12 cellular contexts compared by ENCODE assay signal in the genomic region with DNA sequence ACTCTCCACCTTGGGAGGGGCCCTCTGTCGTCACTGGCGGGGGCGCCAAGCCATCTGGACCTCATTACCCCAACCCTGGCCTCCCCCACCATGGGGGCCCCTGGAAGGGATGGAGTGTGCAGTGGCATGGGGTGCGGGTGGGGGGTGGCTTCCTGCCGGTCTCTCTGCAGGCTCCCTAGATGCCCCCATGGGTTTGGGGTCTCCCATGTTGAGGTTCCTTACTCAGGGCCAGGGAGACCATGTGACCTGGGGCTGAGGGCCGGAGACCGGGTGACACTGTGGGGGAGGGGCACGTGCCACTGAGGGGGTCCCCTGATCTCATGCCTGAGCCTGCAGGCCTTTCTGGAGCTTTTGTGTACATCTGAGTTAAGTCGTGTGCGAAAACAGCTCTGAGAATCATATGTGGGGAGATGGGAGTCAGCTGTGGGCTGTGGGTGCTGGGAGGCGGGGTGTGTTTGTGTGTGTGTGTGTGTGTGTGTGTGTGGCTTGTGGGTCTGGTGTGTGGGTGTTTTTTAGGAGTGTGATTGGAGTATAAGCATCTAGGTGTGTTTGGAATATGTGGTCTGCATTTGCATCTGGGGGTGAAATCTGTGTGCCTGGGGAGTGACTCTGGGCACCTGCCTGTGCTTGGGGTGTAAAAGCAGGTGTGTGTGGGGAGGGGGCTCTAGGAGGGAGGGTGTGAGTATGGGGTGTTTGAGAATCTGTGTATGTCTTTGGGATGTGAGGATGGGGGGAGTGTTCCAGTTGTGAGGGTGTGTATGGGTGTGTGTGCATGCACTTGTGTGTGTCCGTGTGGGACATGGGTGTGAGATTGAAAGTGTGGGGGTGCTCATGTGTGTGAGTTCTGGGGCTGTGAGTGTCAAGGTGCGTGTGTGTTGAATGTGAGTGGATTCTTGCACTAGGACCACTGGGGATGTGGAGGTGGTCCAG. TPM values are rescaled to one million over a fixed set of nuclear protein-coding genes. Genes with fewer than 3 reads are reported as not detected.
DNase-seq lines count a peak whose midpoint lies in the region; ATAC-seq and TF ChIP-seq lines count a peak whose summit lies in the region.
"Had no signal": no experiment of that assay in that cellular context is flagged by ENCODE, and none has a peak within 500 bp of the region (broad histone marks: within the 10 kb centered on the region; RNA-seq: fewer than 3 reads in every experiment).

No MANE protein-coding gene starts in this region.

- 51% methylated on average over 13 of the region's 13 CpGs for WGBS in right cardiac atrium
- 55% methylated on average over 13 of the region's 13 CpGs for WGBS in smooth muscle cell (ENCODE audit: low lambda C conversion rate)

- peaks cover 24% of the 10 kb centered on the region for H3F3A ChIP-seq in smooth muscle cell (ENCODE audit: low read depth)

- peaks cover 10 to 24% (median 15%) of the 10 kb centered on the region in 4 donors for H3K4me1 Mint-ChIP-seq in naive thymus-derived CD8-positive, alpha-beta T cell

- intact Hi-C loops in right cardiac atrium (cut with DNase I), result no loop called here

- H3K9ac ChIP-seq in smooth muscle cell (ENCODE audit: low read depth), result no peak overlapping the region

- H3K9me3 ChIP-seq in right cardiac atrium (ENCODE audit: control insufficient read depth, low read length) (no peaks in the 10 kb centered on the region), smooth muscle cell (replicated peaks; ENCODE audit: low read depth) (no peaks in the 10 kb centered on the region)
- H3K9me3 ChIP-seq: ascending aorta had no signal

- POLR2A ChIA-PET in naive thymus-derived CD8-positive, alpha-beta T cell (lab: Charles Lee), result no interaction called here

- H3K36me3 Mint-ChIP-seq in naive thymus-derived CD8-positive, alpha-beta T cell, result no peaks in the 10 kb centered on the region

- no peak overlapping the region for H3K4me3 ChIP-seq in H7 (ENCODE audit: insufficient read depth, low read depth, low read length)
- H3K4me3 ChIP-seq in cardiac fibroblast (replicated peaks in 1 of 2; ENCODE audit: low read depth in 2 of 2, low read length in 2 of 2), result peak overlapping the region; percentile 43 to 49
- no peak overlapping the region for H3K4me3 ChIP-seq in right cardiac atrium (ENCODE audit: low read length)
- H3K4me3 ChIP-seq in smooth muscle cell, result peak overlapping the region; percentile 50

- TF ChIP-seq CTCF in cardiac fibroblast (IDR thresholded peaks at IDR 0.05; ENCODE audit: low read depth, low read length) (no peak), smooth muscle cell (IDR thresholded peaks at IDR 0.05; ENCODE audit: borderline replicate concordance, insufficient read depth, poor library complexity, severe bottlenecking) (no peak)

- no peaks in the 10 kb centered on the region for H3K27me3 ChIP-seq in H7 (ENCODE audit: control insufficient read depth, insufficient read depth, low read length)
- no peaks in the 10 kb centered on the region for H3K27me3 ChIP-seq in right cardiac atrium (ENCODE audit: control insufficient read depth, insufficient read depth)
- no peaks in the 10 kb centered on the region for H3K27me3 ChIP-seq in smooth muscle cell (ENCODE audit: low read depth)

- peaks cover 8% of the 10 kb centered on the region for H3K36me3 ChIP-seq in H7 (replicated peaks; ENCODE audit: control insufficient read depth, insufficient read depth, low read length)
- H3K36me3 ChIP-seq in smooth muscle cell (ENCODE audit: low read depth), result no peaks in the 10 kb centered on the region
- H3K36me3 ChIP-seq: ascending aorta had no signal

- no peaks in the 10 kb centered on the region for H3K9me3 Mint-ChIP-seq in naive thymus-derived CD8-positive, alpha-beta T cell

- H3K4me2 ChIP-seq in smooth muscle cell, result peak overlapping the region; percentile 86

- H4K20me1 ChIP-seq in smooth muscle cell (ENCODE audit: low read depth), result no peaks in the 10 kb centered on the region

- no peaks in the 10 kb centered on the region for H3K79me2 ChIP-seq in smooth muscle cell (ENCODE audit: low read depth)

- H3K4me1 ChIP-seq in right cardiac atrium (ENCODE audit: control insufficient read depth, insufficient read depth, low read length), result peaks cover 7% of the 10 kb centered on the region
- H3K4me1 ChIP-seq in smooth muscle cell (ENCODE audit: low read depth), result peaks cover 16% of the 10 kb centered on the region
- H3K4me1 ChIP-seq: ascending aorta had no signal

- H3K27ac ChIP-seq in right cardiac atrium (ENCODE audit: low read length) (peak overlapping the region; percentile 5), smooth muscle cell (ENCODE audit: low read depth) (peak overlapping the region; percentile 91)

- ATAC-seq in right cardiac atrium, result peak in 1 of 2 donors; percentile 2
- no peak for ATAC-seq in naive thymus-derived CD8-positive, alpha-beta T cell

- peak overlapping the region in 1 of 10 donors; percentile 47 for H3K4me3 Mint-ChIP-seq in naive thymus-derived CD8-positive, alpha-beta T cell

- DNase-seq in H7 (peak; percentile 67), cardiac fibroblast (ENCODE audit: low read depth in 2 of 2) (peak in 1 of 2 donors; percentile 29), right cardiac atrium (peak in 2 of 3 donors; percentile 56 to 77), smooth muscle cell (lab: John Stamatoyannopoulos, UW; ENCODE audit: unreplicated experiment) (no peak), NCI-H82 (lab: John Stamatoyannopoulos, UW) (no peak)
- no peak for DNase-seq in naive thymus-derived CD8-positive, alpha-beta T cell
- DNase-seq in activated CD4-positive, alpha-beta T cell treated with anti-CD3 and anti-CD28 coated beads for 1 hour, result no peak
- DNase-seq in activated CD4-positive, alpha-beta T cell treated with anti-CD3 and anti-CD28 coated beads for 48 hours, result no peak
- DNase-seq: MV-4-11; NCI-H748 treated with DMSO at 0.1 percent for 48 hours; stimulated activated naive CD4-positive, alpha-beta T cell treated with Interleukin-2 at 50 U/mL for 16 hours had no signal

- H2AFZ ChIP-seq in smooth muscle cell (ENCODE audit: low read depth), result no peak overlapping the region

- peaks cover 12 to 49% (median 21%) of the 10 kb centered on the region in 5 donors for H3K27me3 Mint-ChIP-seq in naive thymus-derived CD8-positive, alpha-beta T cell

- H3K27ac Mint-ChIP-seq in naive thymus-derived CD8-positive, alpha-beta T cell, result peak overlapping the region in 4 of 10 donors; percentile 26 to 84 (median 68)

RNA-seq across cellular contexts. Expression of gene GOLGA2, which starts 32.1 kb away (rescaled TPM):
- 34.4 and 48.7 TPM in 2 replicates for total RNA-seq in H7 (2014; rRNA removed; shearing (Covaris generic))
- 100 to 1,000 TPM in 2 of 4 donors, 10 to 100 TPM in 2; 85.6 to 124 (median 101) TPM for total RNA-seq in right cardiac atrium
- 84.2 TPM for polyA plus RNA-seq in right cardiac atrium
- total RNA-seq in smooth muscle cell, result 99.5 and 101 TPM in 2 replicates
- polyA plus RNA-seq in smooth muscle cell, result 55.4 and 70.1 TPM in 2 replicates
- 10 to 100 TPM; 57.4 to 64.7 TPM for total RNA-seq in naive thymus-derived CD8-positive, alpha-beta T cell
- polyA plus RNA-seq in naive thymus-derived CD8-positive, alpha-beta T cell, result 1 to 10 TPM; 4.7 to 7.4 (median 6.2) TPM

RNA-seq across cellular contexts. Expression of gene SWI5, which starts 32.3 kb away (rescaled TPM):
- total RNA-seq in H7 (2014; rRNA removed; shearing (Covaris generic)), result 36.3 and 53.3 TPM in 2 replicates
- 10 to 100 TPM; 18.7 to 22.3 (median 20.5) TPM for total RNA-seq in right cardiac atrium
- polyA plus RNA-seq in right cardiac atrium, result 33.7 TPM
- 41.0 and 47.1 TPM in 2 replicates for total RNA-seq in smooth muscle cell
- polyA plus RNA-seq in smooth muscle cell, result 71.1 and 77.2 TPM in 2 replicates
- 10 to 100 TPM; 11.7 to 12.1 TPM for total RNA-seq in naive thymus-derived CD8-positive, alpha-beta T cell
- 10 to 100 TPM; 33.5 to 46.8 (median 34.3) TPM for polyA plus RNA-seq in naive thymus-derived CD8-positive, alpha-beta T cell

RNA-seq across cellular contexts. Expression of gene DNM1, which starts 40.6 kb away (rescaled TPM):
- 16.9 and 35.0 TPM in 2 replicates for total RNA-seq in H7 (2014; rRNA removed; shearing (Covaris generic))
- total RNA-seq in right cardiac atrium (1 to 10 TPM; 4.4 to 7.4 (median 5.8) TPM), smooth muscle cell (25.3 and 29.7 TPM in 2 replicates)
- polyA plus RNA-seq in right cardiac atrium (6.0 TPM), smooth muscle cell (48.9 and 50.7 TPM in 2 replicates)
- 1 to 10 TPM; 1.1 to 1.5 TPM for total RNA-seq in naive thymus-derived CD8-positive, alpha-beta T cell
- polyA plus RNA-seq in naive thymus-derived CD8-positive, alpha-beta T cell, result under 1 TPM in 2 of 3 donors, not detected in 1; 0.08 to 0.28 TPM

RNA-seq across cellular contexts. Expression of gene CIZ1, which starts 52.4 kb away (rescaled TPM):
- total RNA-seq in H7 (2014; rRNA removed; shearing (Covaris generic)), result 36.8 and 41.0 TPM in 2 replicates
- 10 to 100 TPM; 75.9 to 81.5 (median 81.0) TPM for total RNA-seq in right cardiac atrium
- 39.0 TPM for polyA plus RNA-seq in right cardiac atrium
- 23.5 and 24.2 TPM in 2 replicates for total RNA-seq in smooth muscle cell
- polyA plus RNA-seq in smooth muscle cell, result 81.1 and 84.0 TPM in 2 replicates
- total RNA-seq in naive thymus-derived CD8-positive, alpha-beta T cell, result 100 to 1,000 TPM; 134 to 141 TPM
- 10 to 100 TPM in 2 of 3 donors, 1 to 10 TPM in 1; 7.4 to 39.2 (median 13.2) TPM for polyA plus RNA-seq in naive thymus-derived CD8-positive, alpha-beta T cell

Comparison
In these comparisons a context has a peak if more than half of its experiments do, and no peak if none do; other contexts are left out.
1. DNase-seq: peak in H7 (single experiment) and right cardiac atrium (2 of 3); none in smooth muscle cell (single experiment), naive thymus-derived CD8-positive, alpha-beta T cell (0 of 10), activated CD4-positive, alpha-beta T cell treated with anti-CD3 and anti-CD28 coated beads for 1 hour (single experiment), activated CD4-positive, alpha-beta T cell treated with anti-CD3 and anti-CD28 coated beads for 48 hours (single experiment) and NCI-H82 (single experiment).
2. H3K4me3 ChIP-seq: peak in cardiac fibroblast (2 of 2) and smooth muscle cell (single experiment); none in H7 (single experiment) and right cardiac atrium (single experiment).